Comparison of ENCODE assay signal across 8 cellular contexts in genomic region chr4:6908397-6909112, GRCh38. TPM values are rescaled to one million over a fixed set of nuclear protein-coding genes. Genes with fewer than 3 reads are reported as not detected.
DNase-seq lines count a peak whose midpoint lies in the region; ATAC-seq and TF ChIP-seq lines count a peak whose summit lies in the region.

No MANE protein-coding gene starts in this region.

- H3K4me3 ChIP-seq in H7 (ENCODE audit: insufficient read depth, low read depth, low read length) (peak overlapping the region; percentile 80), foreskin fibroblast (ENCODE audit: low read depth in 1 of 2, low read length in 2 of 2) (peak overlapping the region; percentile 71 to 73), skeletal muscle tissue (ENCODE audit: low read length in 3 of 3) (peak overlapping the region; percentile 87 to 89 (median 88))

- DNase-seq in H7 (peak; percentile 57), T-cell (no peak), foreskin fibroblast (no peak), DMS114 treated with DMSO at 0.1 percent for 48 hours (lab: John Stamatoyannopoulos, UW; ENCODE audit: unreplicated experiment) (no peak), NAMALWA (ENCODE audit: low spot score) (no peak)

- H3K4me1 Mint-ChIP-seq in T-cell: peaks cover 45 to 62% (median 46%) of the 10 kb centered on the region in 3 donors

- peaks cover 36 to 46% (median 42%) of the 10 kb centered on the region in 3 donors for H3K4me1 ChIP-seq in skeletal muscle tissue (ENCODE audit: control insufficient read depth in 3 of 3, insufficient read depth in 3 of 3, low read length in 3 of 3)

- H3K36me3 ChIP-seq in H7 (replicated peaks; ENCODE audit: control insufficient read depth, insufficient read depth, low read length) (no peaks in the 10 kb centered on the region), skeletal muscle tissue (ENCODE audit: control insufficient read depth in 3 of 3, insufficient read depth in 3 of 3, low read length in 3 of 3) (no peaks in the 10 kb centered on the region)

- CTCF ChIA-PET in T-cell (lab: Charles Lee): interaction anchor here (0.7 to 1.7 kb wide), 9 partner anchors 9 to 163 kb away, joined by 3 to 8 read pairs (median 5); partner anchors contain the start of gene GRPEL1 (in 2 of the 2)

- H3K27me3 ChIP-seq in H7 (ENCODE audit: control insufficient read depth, insufficient read depth, low read length): peaks cover 6% of the 10 kb centered on the region
- H3K27me3 ChIP-seq in skeletal muscle tissue (ENCODE audit: control insufficient read depth in 3 of 3, insufficient read depth in 3 of 3, low read length in 3 of 3): peaks cover 0 to 6% (median 3%) of the 10 kb centered on the region in 3 donors

- POLR2A ChIA-PET in T-cell (lab: Charles Lee): interaction anchor here (0.5 to 1.2 kb wide), 7 partner anchors 9 to 235 kb away, joined by 3 to 7 read pairs (median 3); partner anchors contain the start of gene GRPEL1 (in 1 of the 2)

- peak overlapping the region; percentile 87 to 90 for H3K27ac Mint-ChIP-seq in T-cell

- no peak for ATAC-seq in T-cell (replicated peaks in 1 of 4)
- ATAC-seq in HG03439 (IDR thresholded peaks at IDR 0.05; ENCODE audit: unreplicated experiment): no peak
- no peak for ATAC-seq in HG02642 (IDR thresholded peaks at IDR 0.05; ENCODE audit: poor library complexity, unreplicated experiment)

- no peak for TF ChIP-seq CTCF in foreskin fibroblast (IDR thresholded peaks at IDR 0.05; ENCODE audit: low read depth, low read length)

- no peaks in the 10 kb centered on the region for H3K9me3 Mint-ChIP-seq in T-cell

- no peaks in the 10 kb centered on the region for H3K9me3 ChIP-seq in skeletal muscle tissue (ENCODE audit: control insufficient read depth in 3 of 3, low read length in 3 of 3)

- peak overlapping the region; percentile 94 for H3K27ac ChIP-seq in skeletal muscle tissue (ENCODE audit: low read depth, low read length)

- H3K4me3 Mint-ChIP-seq in T-cell: peak overlapping the region; percentile 86 to 88 (median 88)

- H3K9ac ChIP-seq in skeletal muscle tissue (ENCODE audit: low read depth in 1 of 3, low read length in 3 of 3): peak overlapping the region; percentile 84 to 92 (median 92)

- H3K36me3 Mint-ChIP-seq in T-cell: no peaks in the 10 kb centered on the region

- no peaks in the 10 kb centered on the region for H3K27me3 Mint-ChIP-seq in T-cell

RNA-seq across cellular contexts. Expression of gene TBC1D14, which starts 1.1 kb away (rescaled TPM):
- 55.8 and 58.3 TPM in 2 replicates for total RNA-seq in H7 (2014; rRNA removed; shearing (Covaris generic))
- total RNA-seq in T-cell (10 to 100 TPM; 44.2 to 73.8 (median 62.3) TPM), skeletal muscle tissue (40.2 TPM)
